ENCODE assay signal across 8 cellular contexts in genomic region chr11:507727-508515, GRCh38. TPM values are rescaled to one million over a fixed set of nuclear protein-coding genes. Genes with fewer than 3 reads are reported as not detected.
DNase-seq lines count a peak whose midpoint lies in the region; ATAC-seq, FAIRE-seq and TF ChIP-seq lines count a peak whose summit lies in the region.

No MANE protein-coding gene starts in this region.

- peaks cover 11% of the 10 kb centered on the region for H3K36me3 Mint-ChIP-seq in activated CD4-positive, alpha-beta T cell treated with anti-CD3 and anti-CD28 coated beads, Interleukin-2, amount 10 ng/mL, durations not matched to agents 7 days and 5 days (ENCODE audit: low read depth)
- peaks cover 4% of the 10 kb centered on the region for H3K36me3 Mint-ChIP-seq in astrocyte (ENCODE audit: low read depth, unreplicated experiment)

- H3K9me3 ChIP-seq in astrocyte (ENCODE audit: insufficient read depth, low read depth, low read length) (no peaks in the 10 kb centered on the region), HepG2 (ENCODE audit: low read length) (no peaks in the 10 kb centered on the region), tibial nerve (no peaks in the 10 kb centered on the region)

- TF ChIP-seq EP300 in HepG2 (IDR thresholded peaks at IDR 0.05; ENCODE audit: low read depth in 2 of 2, low read length in 2 of 2) (no peak), HepG2 (CRISPR knock-in tag; IDR thresholded peaks at IDR 0.05; ENCODE audit: borderline replicate concordance) (no peak), tibial nerve (IDR thresholded peaks at IDR 0.05) (no peak)

- H3K4me1 Mint-ChIP-seq in activated CD4-positive, alpha-beta T cell treated with anti-CD3 and anti-CD28 coated beads, Interleukin-2, amount 10 ng/mL, durations not matched to agents 7 days and 5 days, result peaks cover 26% of the 10 kb centered on the region
- H3K4me1 Mint-ChIP-seq in astrocyte (ENCODE audit: low read depth, unreplicated experiment), result peaks cover 12% of the 10 kb centered on the region

- in situ Hi-C loops in HepG2 (cut with HindIII; ENCODE audit: extremely low pct_ligation_motif_present, low pct_unique_long_range_greater_than_20kb), result no loop called here

- H3K4me3 ChIP-seq in astrocyte (ENCODE audit: insufficient read depth, low read depth, low read length) (peak overlapping the region; percentile 68), HepG2 (replicated peaks in 1 of 3; ENCODE audit: insufficient read depth in 1 of 3, low read depth in 2 of 3, low read length in 3 of 3) (peak overlapping the region in 2 of 3 experiments; percentile 39 to 96; a peak in 3 of 6 replicates), tibial nerve (peak overlapping the region; percentile 75 to 90 (median 82))

- WGBS in HepG2 (ENCODE audit: low lambda C conversion rate), result 97% methylated on average over 43 of the region's 45 CpGs
- WGBS in tibial nerve, 2 donors, result 37 to 80% methylated on average over 18 to 42 of the region's 45 CpGs

- no peaks in the 10 kb centered on the region for H3K27me3 Mint-ChIP-seq in activated CD4-positive, alpha-beta T cell treated with anti-CD3 and anti-CD28 coated beads, Interleukin-2, amount 10 ng/mL, durations not matched to agents 7 days and 5 days
- H3K27me3 Mint-ChIP-seq in astrocyte (ENCODE audit: low read depth, unreplicated experiment), result no peaks in the 10 kb centered on the region

- FAIRE-seq in astrocyte (lab: Jason Lieb, UNC) (no peak), HepG2 (lab: Jason Lieb, UNC) (no peak)

- TF ChIP-seq POLR2A in HepG2 (IDR thresholded peaks at IDR 0.05; ENCODE audit: insufficient read depth in 1 of 2, low read depth in 2 of 2, low read length in 2 of 2) (no peak), tibial nerve (IDR thresholded peaks at IDR 0.05) (no peak)

- TF ChIP-seq CTCF in astrocyte (IDR thresholded peaks at IDR 0.05; ENCODE audit: insufficient read depth, low read depth, low read length) (no peak), HepG2 (CRISPR knock-in tag; IDR thresholded peaks at IDR 0.05) (no peak), tibial nerve (IDR thresholded peaks at IDR 0.05) (no peak)

- peak overlapping the region; percentile 96 for H3K4me2 ChIP-seq in astrocyte (ENCODE audit: low read length)
- peak overlapping the region; percentile 49 for H3K4me2 ChIP-seq in HepG2 (ENCODE audit: low read depth, low read length)

- peak overlapping the region; percentile 95 for H3K4me3 Mint-ChIP-seq in activated CD4-positive, alpha-beta T cell treated with anti-CD3 and anti-CD28 coated beads, Interleukin-2, amount 10 ng/mL, durations not matched to agents 7 days and 5 days
- H3K4me3 Mint-ChIP-seq in astrocyte (ENCODE audit: unreplicated experiment), result peak overlapping the region; percentile 81

- POLR2A ChIA-PET in activated CD4-positive, alpha-beta T cell treated with anti-CD3 and anti-CD28 coated beads, Interleukin-2, amount 10 ng/mL, durations not matched to agents 7 days and 5 days (lab: Charles Lee), result no interaction called here
- POLR2A ChIA-PET in HepG2 (lab: Yijun Ruan, JAX), result interaction anchor here (1.6 to 1.9 kb wide), 2 partner anchors 12 to 28 kb away, joined by 5 to 6 read pairs; partner anchors contain the start of gene HRAS

- no peak for TF ChIP-seq RAD21 in HepG2 (CRISPR knock-in tag; IDR thresholded peaks at IDR 0.05)

- DNase-seq in activated CD4-positive, alpha-beta T cell treated with anti-CD3 and anti-CD28 coated beads, Interleukin-2, amount 10 ng/mL, durations not matched to agents 7 days and 5 days, result no peak
- no peak for DNase-seq in activated CD4-positive, alpha-beta T cell treated with anti-CD3 and anti-CD28 coated beads for 1 hour
- DNase-seq in astrocyte (ENCODE audit: low read depth) (no peak), HepG2 (ENCODE audit: low spot score) (no peak), tibial nerve (ENCODE audit: low spot score in 2 of 2) (no peak), LoVo (ENCODE audit: low spot score) (no peak)
- DNase-seq in stimulated activated CD4-positive, alpha-beta T cell treated with anti-CD3 and anti-CD28 coated beads, Interleukin-4, amount 100 ng/mL, for 4 hours, result no peak

- no peaks in the 10 kb centered on the region for H3K9me3 Mint-ChIP-seq in activated CD4-positive, alpha-beta T cell treated with anti-CD3 and anti-CD28 coated beads, Interleukin-2, amount 10 ng/mL, durations not matched to agents 7 days and 5 days
- H3K9me3 Mint-ChIP-seq in astrocyte (ENCODE audit: unreplicated experiment), result no peaks in the 10 kb centered on the region

- intact Hi-C loops in HepG2 (cut with micrococcal nuclease; ENCODE audit: unreplicated experiment), result no loop called here

- H3K27me3 ChIP-seq in astrocyte (ENCODE audit: insufficient read depth, low read length), result no peaks in the 10 kb centered on the region
- H3K27me3 ChIP-seq in HepG2 (ENCODE audit: control insufficient read depth in 1 of 2, insufficient read depth in 2 of 2, low read length in 2 of 2), result no peaks in the 10 kb centered on the region
- H3K27me3 ChIP-seq in tibial nerve, result no peaks in the 10 kb centered on the region

- H3K27ac ChIP-seq in astrocyte (ENCODE audit: low read depth, low read length) (peak overlapping the region; percentile 81), HepG2 (ENCODE audit: extremely low read length, insufficient read depth, low read length) (peak overlapping the region; percentile 98), tibial nerve (peak overlapping the region; percentile 97 to 99 (median 98))

- H3K4me1 ChIP-seq in astrocyte (ENCODE audit: insufficient read depth, low read length) (peaks cover 32% of the 10 kb centered on the region), HepG2 (ENCODE audit: insufficient read depth, low read length) (peaks cover 21% of the 10 kb centered on the region), tibial nerve (peaks cover 0 to 44% (median 37%) of the 10 kb centered on the region in 4 donors)

- no TSS peak for BruUV-seq in HepG2 (replicated peaks; lab: Mats Ljungman, UMichigan)

- H3K27ac Mint-ChIP-seq in activated CD4-positive, alpha-beta T cell treated with anti-CD3 and anti-CD28 coated beads, Interleukin-2, amount 10 ng/mL, durations not matched to agents 7 days and 5 days, result peak overlapping the region; percentile 80
- H3K27ac Mint-ChIP-seq in astrocyte (ENCODE audit: unreplicated experiment), result peak overlapping the region; percentile 58

- H3K9ac ChIP-seq in astrocyte (ENCODE audit: low read length) (peak overlapping the region; percentile 89), HepG2 (ENCODE audit: insufficient read depth, low read depth, low read length) (peak overlapping the region; percentile 56)

- H3K36me3 ChIP-seq in astrocyte (ENCODE audit: insufficient read depth, low read length) (peaks cover 3% of the 10 kb centered on the region), HepG2 (replicated peaks in 1 of 2; ENCODE audit: control insufficient read depth in 1 of 2, insufficient read depth in 2 of 2, low read length in 2 of 2) (peaks cover 4 to 14% of the 10 kb centered on the region in 2 experiments; a peak in 4 of 5 replicates), tibial nerve (peaks cover 0 to 40% (median 0%) of the 10 kb centered on the region in 3 donors)

- CTCF ChIA-PET in activated CD4-positive, alpha-beta T cell treated with anti-CD3 and anti-CD28 coated beads, Interleukin-2, amount 10 ng/mL, durations not matched to agents 7 days and 5 days (lab: Charles Lee), result interaction anchor here (1.0 to 6.5 kb wide), 3 partner anchors 10 to 52 kb away, joined by 3 to 64 read pairs (median 3); no protein-coding TSS in a partner anchor
- CTCF ChIA-PET in HepG2 (lab: Yijun Ruan, JAX; ENCODE audit: low intra/inter-chr PET ratio, low total read pairs), result interaction anchor here (2.9 kb wide), 1 partner anchor 11 kb away, joined by 11 read pairs; no protein-coding TSS in a partner anchor

- H2AFZ ChIP-seq in astrocyte (ENCODE audit: low read depth, low read length) (peak overlapping the region; percentile 60), HepG2 (ENCODE audit: low read length) (no peak overlapping the region)

- peaks cover 49% of the 10 kb centered on the region for H3K79me2 ChIP-seq in astrocyte (ENCODE audit: insufficient read depth, low read length)
- peaks cover 25% of the 10 kb centered on the region for H3K79me2 ChIP-seq in HepG2 (ENCODE audit: insufficient read depth, low read length)

- ATAC-seq in HepG2, result no peak
- ATAC-seq in GM18498 (IDR thresholded peaks at IDR 0.05; ENCODE audit: unreplicated experiment), result no peak

- H4K20me1 ChIP-seq in astrocyte (ENCODE audit: insufficient read depth, low read length) (peaks cover 2% of the 10 kb centered on the region), HepG2 (ENCODE audit: insufficient read depth, low read length) (no peaks in the 10 kb centered on the region)

RNA-seq across cellular contexts. Expression of gene RNH1, which starts 0.9 kb away (rescaled TPM):
- total RNA-seq in activated CD4-positive, alpha-beta T cell treated with anti-CD3 and anti-CD28 coated beads, Interleukin-2, amount 10 ng/mL, durations not matched to agents 7 days and 5 days, result 10 to 100 TPM; 90.6 to 99.5 TPM
- 117 and 130 TPM in 2 replicates for total RNA-seq in astrocyte
- 74.1 and 81.3 TPM in 2 replicates for total RNA-seq in HepG2 (2016; rRNA removed; fragmentation: Illumina TruSeq; extraction: Trizol)
- total RNA-seq in HepG2 (2016; cell fraction: cytosol; rRNA removed; fragmentation: Illumina TruSeq; extraction: Trizol; ENCODE audit: low read depth), result 28.3 and 31.4 TPM in 2 replicates
- total RNA-seq in HepG2 (2016; cell fraction: insoluble cytoplasmic fraction; rRNA removed; fragmentation: Illumina TruSeq; extraction: Trizol), result 73.0 and 77.2 TPM in 2 replicates
- total RNA-seq in HepG2 (2016; cell fraction: membrane; rRNA removed; fragmentation: Illumina TruSeq; extraction: Trizol), result 30.6 and 37.6 TPM in 2 replicates
- total RNA-seq in HepG2 (2016; cell fraction: nucleus; rRNA removed; fragmentation: Illumina TruSeq; extraction: Trizol), result 39.1 and 43.2 TPM in 2 replicates
- polyA plus RNA-seq in HepG2 (2011; rRNA removed), result 36.0 and 51.4 TPM in 2 replicates
- 30.1 and 56.0 TPM in 2 replicates for polyA plus RNA-seq in HepG2 (2011; cell fraction: cytosol; rRNA removed)
- 135 and 166 TPM in 2 replicates for polyA plus RNA-seq in HepG2 (2011; cell fraction: nucleus; rRNA removed)
- polyA plus RNA-seq in HepG2 (2012), result 42.4 and 61.5 TPM in 2 replicates
- 14.2 and 15.8 TPM in 2 replicates for polyA plus RNA-seq in HepG2 (2016; cell fraction: cytosol; fragmentation: Illumina TruSeq; extraction: Trizol; ENCODE audit: low read depth)
- polyA plus RNA-seq in HepG2 (2016; cell fraction: insoluble cytoplasmic fraction; fragmentation: Illumina TruSeq; extraction: Trizol; ENCODE audit: low read depth), result 62.8 and 84.3 TPM in 2 replicates
- 21.1 and 22.9 TPM in 2 replicates for polyA plus RNA-seq in HepG2 (2016; cell fraction: membrane; fragmentation: Illumina TruSeq; extraction: Trizol; ENCODE audit: low read depth)
- polyA plus RNA-seq in HepG2 (2016; cell fraction: nucleus; fragmentation: Illumina TruSeq; extraction: Trizol; ENCODE audit: insufficient read depth, low read depth), result 61.8 and 67.0 TPM in 2 replicates
- 72.2 and 124 TPM in 2 replicates for polyA minus RNA-seq in HepG2 (2011; rRNA and poly(A)+ RNA removed; ENCODE audit: low replicate concordance)
- 42.7 and 46.3 TPM in 2 replicates for polyA minus RNA-seq in HepG2 (2011; cell fraction: cytosol; rRNA and poly(A)+ RNA removed)
- polyA minus RNA-seq in HepG2 (2011; cell fraction: nucleus; rRNA and poly(A)+ RNA removed), result 49.1 and 49.3 TPM in 2 replicates
- total RNA-seq in tibial nerve, result 100 to 1,000 TPM; 220 to 303 (median 281) TPM

RNA-seq across cellular contexts. Expression of gene HRAS, which starts 27.5 kb away (rescaled TPM):
- 10 to 100 TPM; 51.7 to 63.5 TPM for total RNA-seq in activated CD4-positive, alpha-beta T cell treated with anti-CD3 and anti-CD28 coated beads, Interleukin-2, amount 10 ng/mL, durations not matched to agents 7 days and 5 days
- 78.5 and 84.2 TPM in 2 replicates for total RNA-seq in astrocyte
- 47.5 and 50.0 TPM in 2 replicates for total RNA-seq in HepG2 (2016; rRNA removed; fragmentation: Illumina TruSeq; extraction: Trizol)
- total RNA-seq in HepG2 (2016; cell fraction: cytosol; rRNA removed; fragmentation: Illumina TruSeq; extraction: Trizol; ENCODE audit: low read depth), result 97.1 and 126 TPM in 2 replicates
- total RNA-seq in HepG2 (2016; cell fraction: insoluble cytoplasmic fraction; rRNA removed; fragmentation: Illumina TruSeq; extraction: Trizol), result 35.7 and 53.4 TPM in 2 replicates
- total RNA-seq in HepG2 (2016; cell fraction: membrane; rRNA removed; fragmentation: Illumina TruSeq; extraction: Trizol), result 106 and 128 TPM in 2 replicates
- total RNA-seq in HepG2 (2016; cell fraction: nucleus; rRNA removed; fragmentation: Illumina TruSeq; extraction: Trizol), result 23.1 and 23.7 TPM in 2 replicates
- 32.9 TPM in 2 replicates for polyA plus RNA-seq in HepG2 (2011; rRNA removed)
- polyA plus RNA-seq in HepG2 (2011; cell fraction: cytosol; rRNA removed), result 29.5 and 42.1 TPM in 2 replicates
- polyA plus RNA-seq in HepG2 (2011; cell fraction: nucleus; rRNA removed), result 62.4 and 65.1 TPM in 2 replicates
- 15.4 and 32.7 TPM in 2 replicates for polyA plus RNA-seq in HepG2 (2012)
- 120 and 151 TPM in 2 replicates for polyA plus RNA-seq in HepG2 (2016; cell fraction: cytosol; fragmentation: Illumina TruSeq; extraction: Trizol; ENCODE audit: low read depth)
- polyA plus RNA-seq in HepG2 (2016; cell fraction: insoluble cytoplasmic fraction; fragmentation: Illumina TruSeq; extraction: Trizol; ENCODE audit: low read depth), result 33.8 and 38.7 TPM in 2 replicates
- polyA plus RNA-seq in HepG2 (2016; cell fraction: membrane; fragmentation: Illumina TruSeq; extraction: Trizol; ENCODE audit: low read depth), result 96.2 and 121 TPM in 2 replicates
- polyA plus RNA-seq in HepG2 (2016; cell fraction: nucleus; fragmentation: Illumina TruSeq; extraction: Trizol; ENCODE audit: insufficient read depth, low read depth), result 47.3 and 47.4 TPM in 2 replicates
- polyA minus RNA-seq in HepG2 (2011; rRNA and poly(A)+ RNA removed; ENCODE audit: low replicate concordance), result 29.8 and 71.6 TPM in 2 replicates
- polyA minus RNA-seq in HepG2 (2011; cell fraction: cytosol; rRNA and poly(A)+ RNA removed), result 8.5 and 9.0 TPM in 2 replicates
- 5.8 and 11.4 TPM in 2 replicates for polyA minus RNA-seq in HepG2 (2011; cell fraction: nucleus; rRNA and poly(A)+ RNA removed)
- 10 to 100 TPM; 64.3 to 71.1 (median 68.1) TPM for total RNA-seq in tibial nerve

RNA-seq across cellular contexts. Expression of gene LRRC56, which starts 29.4 kb away (rescaled TPM):
- 1 to 10 TPM; 2.0 to 2.1 TPM for total RNA-seq in activated CD4-positive, alpha-beta T cell treated with anti-CD3 and anti-CD28 coated beads, Interleukin-2, amount 10 ng/mL, durations not matched to agents 7 days and 5 days
- total RNA-seq in astrocyte (0.82 and 1.8 TPM in 2 replicates), HepG2 (2016; rRNA removed; fragmentation: Illumina TruSeq; extraction: Trizol) (0.08 and 0.11 TPM in 2 replicates), tibial nerve (1 to 10 TPM in 1 of 4 donors, under 1 TPM in 2, not detected in 1; 0.22 to 1.4 (median 0.60) TPM)
- total RNA-seq in HepG2 (2016; cell fraction: cytosol; rRNA removed; fragmentation: Illumina TruSeq; extraction: Trizol; ENCODE audit: low read depth), result 0.10 TPM in 1 of 2 replicates, not detected in the other
- 0.09 TPM in 2 replicates for total RNA-seq in HepG2 (2016; cell fraction: insoluble cytoplasmic fraction; rRNA removed; fragmentation: Illumina TruSeq; extraction: Trizol)
- 0.06 and 0.07 TPM in 2 replicates for total RNA-seq in HepG2 (2016; cell fraction: membrane; rRNA removed; fragmentation: Illumina TruSeq; extraction: Trizol)
- total RNA-seq in HepG2 (2016; cell fraction: nucleus; rRNA removed; fragmentation: Illumina TruSeq; extraction: Trizol), result not detected in 2 replicates
- polyA plus RNA-seq in HepG2 (2011; rRNA removed), result 0.29 and 0.46 TPM in 2 replicates
- polyA plus RNA-seq in HepG2 (2011; cell fraction: cytosol; rRNA removed), result 0.21 and 0.22 TPM in 2 replicates
- 3.4 and 3.8 TPM in 2 replicates for polyA plus RNA-seq in HepG2 (2011; cell fraction: nucleus; rRNA removed)
- polyA plus RNA-seq in HepG2 (2012), result 0.34 and 0.59 TPM in 2 replicates
- polyA plus RNA-seq in HepG2 (2016; cell fraction: cytosol; fragmentation: Illumina TruSeq; extraction: Trizol; ENCODE audit: low read depth), result 0.05 TPM in 1 of 2 replicates, not detected in the other
- polyA plus RNA-seq in HepG2 (2016; cell fraction: insoluble cytoplasmic fraction; fragmentation: Illumina TruSeq; extraction: Trizol; ENCODE audit: low read depth), result 0.19 TPM in 1 of 2 replicates, not detected in the other
- 0.10 TPM in 1 of 2 replicates, not detected in the other for polyA plus RNA-seq in HepG2 (2016; cell fraction: membrane; fragmentation: Illumina TruSeq; extraction: Trizol; ENCODE audit: low read depth)
- 0.37 and 0.44 TPM in 2 replicates for polyA plus RNA-seq in HepG2 (2016; cell fraction: nucleus; fragmentation: Illumina TruSeq; extraction: Trizol; ENCODE audit: insufficient read depth, low read depth)
- polyA minus RNA-seq in HepG2 (2011; rRNA and poly(A)+ RNA removed; ENCODE audit: low replicate concordance), result 0.20 and 0.56 TPM in 2 replicates
- polyA minus RNA-seq in HepG2 (2011; cell fraction: cytosol; rRNA and poly(A)+ RNA removed), result 0.30 TPM in 1 of 2 replicates, not detected in the other
- polyA minus RNA-seq in HepG2 (2011; cell fraction: nucleus; rRNA and poly(A)+ RNA removed), result 0.37 and 0.64 TPM in 2 replicates

RNA-seq across cellular contexts. Expression of gene LMNTD2, which starts 52.6 kb away (rescaled TPM):
- total RNA-seq in activated CD4-positive, alpha-beta T cell treated with anti-CD3 and anti-CD28 coated beads, Interleukin-2, amount 10 ng/mL, durations not matched to agents 7 days and 5 days, result 1 to 10 TPM; 3.4 to 4.8 TPM
- total RNA-seq in astrocyte, result 2.5 and 2.8 TPM in 2 replicates
- total RNA-seq in HepG2 (2016; rRNA removed; fragmentation: Illumina TruSeq; extraction: Trizol), result 0.25 and 1.1 TPM in 2 replicates
- total RNA-seq in HepG2 (2016; cell fraction: cytosol; rRNA removed; fragmentation: Illumina TruSeq; extraction: Trizol; ENCODE audit: low read depth), result 0.40 and 0.44 TPM in 2 replicates
- total RNA-seq in HepG2 (2016; cell fraction: insoluble cytoplasmic fraction; rRNA removed; fragmentation: Illumina TruSeq; extraction: Trizol), result 0.45 and 1.1 TPM in 2 replicates
- 0.79 and 1.3 TPM in 2 replicates for total RNA-seq in HepG2 (2016; cell fraction: membrane; rRNA removed; fragmentation: Illumina TruSeq; extraction: Trizol)
- 1.3 and 1.7 TPM in 2 replicates for total RNA-seq in HepG2 (2016; cell fraction: nucleus; rRNA removed; fragmentation: Illumina TruSeq; extraction: Trizol)
- polyA plus RNA-seq in HepG2 (2011; rRNA removed), result 3.1 and 3.6 TPM in 2 replicates
- polyA plus RNA-seq in HepG2 (2011; cell fraction: cytosol; rRNA removed), result 1.1 and 2.2 TPM in 2 replicates
- polyA plus RNA-seq in HepG2 (2011; cell fraction: nucleus; rRNA removed), result 50.0 and 60.4 TPM in 2 replicates
- 1.3 and 1.4 TPM in 2 replicates for polyA plus RNA-seq in HepG2 (2012)
- polyA plus RNA-seq in HepG2 (2016; cell fraction: cytosol; fragmentation: Illumina TruSeq; extraction: Trizol; ENCODE audit: low read depth), result 0.53 and 0.78 TPM in 2 replicates
- polyA plus RNA-seq in HepG2 (2016; cell fraction: insoluble cytoplasmic fraction; fragmentation: Illumina TruSeq; extraction: Trizol; ENCODE audit: low read depth), result 0.42 and 0.68 TPM in 2 replicates
- polyA plus RNA-seq in HepG2 (2016; cell fraction: membrane; fragmentation: Illumina TruSeq; extraction: Trizol; ENCODE audit: low read depth), result 0.96 and 1.2 TPM in 2 replicates
- polyA plus RNA-seq in HepG2 (2016; cell fraction: nucleus; fragmentation: Illumina TruSeq; extraction: Trizol; ENCODE audit: insufficient read depth, low read depth), result 3.7 and 5.0 TPM in 2 replicates
- polyA minus RNA-seq in HepG2 (2011; rRNA and poly(A)+ RNA removed; ENCODE audit: low replicate concordance), result 0.51 and 0.96 TPM in 2 replicates
- 0.88 and 1.4 TPM in 2 replicates for polyA minus RNA-seq in HepG2 (2011; cell fraction: cytosol; rRNA and poly(A)+ RNA removed)
- 2.6 and 3.1 TPM in 2 replicates for polyA minus RNA-seq in HepG2 (2011; cell fraction: nucleus; rRNA and poly(A)+ RNA removed)
- 1 to 10 TPM; 1.3 to 5.9 (median 3.2) TPM for total RNA-seq in tibial nerve

RNA-seq across cellular contexts. Expression of gene RASSF7, which starts 52.8 kb away (rescaled TPM):
- total RNA-seq in activated CD4-positive, alpha-beta T cell treated with anti-CD3 and anti-CD28 coated beads, Interleukin-2, amount 10 ng/mL, durations not matched to agents 7 days and 5 days, result 10 to 100 TPM; 30.7 to 38.1 TPM
- 31.1 and 32.3 TPM in 2 replicates for total RNA-seq in astrocyte
- total RNA-seq in HepG2 (2016; rRNA removed; fragmentation: Illumina TruSeq; extraction: Trizol), result 13.1 and 20.2 TPM in 2 replicates
- total RNA-seq in HepG2 (2016; cell fraction: cytosol; rRNA removed; fragmentation: Illumina TruSeq; extraction: Trizol; ENCODE audit: low read depth), result 5.4 and 5.7 TPM in 2 replicates
- 13.3 and 19.7 TPM in 2 replicates for total RNA-seq in HepG2 (2016; cell fraction: insoluble cytoplasmic fraction; rRNA removed; fragmentation: Illumina TruSeq; extraction: Trizol)
- total RNA-seq in HepG2 (2016; cell fraction: membrane; rRNA removed; fragmentation: Illumina TruSeq; extraction: Trizol), result 10.8 and 11.9 TPM in 2 replicates
- 16.7 and 17.2 TPM in 2 replicates for total RNA-seq in HepG2 (2016; cell fraction: nucleus; rRNA removed; fragmentation: Illumina TruSeq; extraction: Trizol)
- 28.6 and 36.4 TPM in 2 replicates for polyA plus RNA-seq in HepG2 (2011; rRNA removed)
- 22.3 and 49.0 TPM in 2 replicates for polyA plus RNA-seq in HepG2 (2011; cell fraction: cytosol; rRNA removed)
- polyA plus RNA-seq in HepG2 (2011; cell fraction: nucleus; rRNA removed), result 139 and 165 TPM in 2 replicates
- polyA plus RNA-seq in HepG2 (2012), result 8.9 and 12.6 TPM in 2 replicates
- polyA plus RNA-seq in HepG2 (2016; cell fraction: cytosol; fragmentation: Illumina TruSeq; extraction: Trizol; ENCODE audit: low read depth), result 4.7 and 6.0 TPM in 2 replicates
- 12.3 and 15.9 TPM in 2 replicates for polyA plus RNA-seq in HepG2 (2016; cell fraction: insoluble cytoplasmic fraction; fragmentation: Illumina TruSeq; extraction: Trizol; ENCODE audit: low read depth)
- polyA plus RNA-seq in HepG2 (2016; cell fraction: membrane; fragmentation: Illumina TruSeq; extraction: Trizol; ENCODE audit: low read depth), result 5.9 and 7.2 TPM in 2 replicates
- polyA plus RNA-seq in HepG2 (2016; cell fraction: nucleus; fragmentation: Illumina TruSeq; extraction: Trizol; ENCODE audit: insufficient read depth, low read depth), result 32.6 and 40.7 TPM in 2 replicates
- polyA minus RNA-seq in HepG2 (2011; rRNA and poly(A)+ RNA removed; ENCODE audit: low replicate concordance), result 6.7 and 39.4 TPM in 2 replicates
- polyA minus RNA-seq in HepG2 (2011; cell fraction: cytosol; rRNA and poly(A)+ RNA removed), result 10.4 and 10.9 TPM in 2 replicates
- polyA minus RNA-seq in HepG2 (2011; cell fraction: nucleus; rRNA and poly(A)+ RNA removed), result 15.2 and 17.9 TPM in 2 replicates
- 10 to 100 TPM; 21.0 to 25.6 (median 23.1) TPM for total RNA-seq in tibial nerve
